Comparison of ENCODE assay signal across 29 cellular contexts in the genomic region with DNA sequence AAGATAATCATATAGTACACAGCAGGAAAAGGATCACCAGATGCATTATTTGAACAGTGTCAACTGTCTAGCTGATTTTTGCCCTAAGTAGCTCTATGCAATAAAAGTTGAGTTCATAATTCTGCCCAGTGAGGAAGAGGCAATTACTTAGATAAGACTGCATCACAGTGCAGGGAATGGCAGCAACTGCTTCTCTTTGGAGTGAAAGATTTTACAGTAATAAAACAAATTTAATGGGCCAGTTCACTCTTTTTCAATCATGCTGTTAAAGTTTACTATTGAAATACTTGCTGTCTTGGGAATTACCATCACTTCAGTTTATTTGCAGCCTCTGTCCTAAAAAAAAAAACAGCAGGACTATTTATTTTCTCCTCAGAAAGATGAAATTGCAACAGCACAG.
"Had no signal": no experiment of that assay in that cellular context is flagged by ENCODE, and none has a peak within 500 bp of the region (broad histone marks: within the 10 kb centered on the region; RNA-seq: fewer than 3 reads in every experiment).

No MANE protein-coding gene starts in this region.

- H3K36me3 Mint-ChIP-seq: activated CD4-positive, alpha-beta memory T cell treated with anti-CD3 and anti-CD28 coated beads for 36 hours; activated CD8-positive, alpha-beta memory T cell treated with anti-CD3 and anti-CD28 coated beads, Interleukin-2, amount 10 ng/mL, durations not matched to agents 7 days and 5 days; activated naive CD4-positive, alpha-beta T cell treated with anti-CD3 and anti-CD28 coated beads, Interleukin-2, amount 50 U/mL, for 72 hours; activated naive CD8-positive, alpha-beta T cell treated with anti-CD3 and anti-CD28 coated beads, Interleukin-2, amount 10 ng/mL, durations not matched to agents 7 days and 5 days; brain had no signal

- H3K27me3 Mint-ChIP-seq: activated CD4-positive, alpha-beta memory T cell treated with anti-CD3 and anti-CD28 coated beads for 36 hours; activated CD4-positive, alpha-beta T cell treated with anti-CD3 and anti-CD28 coated beads for 36 hours; activated CD4-positive, alpha-beta T cell treated with anti-CD3 and anti-CD28 coated beads, Interleukin-2, amount 10 ng/mL, durations not matched to agents 24 days and 14 days; activated CD8-positive, alpha-beta memory T cell treated with anti-CD3 and anti-CD28 coated beads, Interleukin-2, amount 10 ng/mL, durations not matched to agents 7 days and 5 days; activated naive CD8-positive, alpha-beta T cell treated with anti-CD3 and anti-CD28 coated beads, Interleukin-2, amount 10 ng/mL, durations not matched to agents 7 days and 5 days; brain had no signal

- H3K27me3 ChIP-seq: ascending aorta, breast epithelium, cardiac muscle cell, colonic mucosa had no signal

- H3K4me1 ChIP-seq: ascending aorta, breast epithelium, colonic mucosa had no signal

- H3K27ac Mint-ChIP-seq: activated CD4-positive, alpha-beta memory T cell treated with anti-CD3 and anti-CD28 coated beads for 36 hours; activated CD4-positive, alpha-beta T cell treated with anti-CD3 and anti-CD28 coated beads for 36 hours; activated CD4-positive, alpha-beta T cell treated with anti-CD3 and anti-CD28 coated beads, Interleukin-2, amount 10 ng/mL, durations not matched to agents 24 days and 14 days; activated CD8-positive, alpha-beta memory T cell treated with anti-CD3 and anti-CD28 coated beads, Interleukin-2, amount 10 ng/mL, durations not matched to agents 7 days and 5 days; activated CD8-positive, alpha-beta T cell treated with anti-CD3 and anti-CD28 coated beads, Interleukin-2, amount 10 ng/mL, durations not matched to agents 7 days and 5 days; activated naive CD4-positive, alpha-beta T cell treated with anti-CD3 and anti-CD28 coated beads for 36 hours; activated naive CD4-positive, alpha-beta T cell treated with anti-CD3 and anti-CD28 coated beads, Interleukin-2, amount 50 U/mL, for 72 hours; activated naive CD8-positive, alpha-beta T cell treated with anti-CD3 and anti-CD28 coated beads, Interleukin-2, amount 10 ng/mL, durations not matched to agents 7 days and 5 days; activated T-helper 1 cell treated with anti-CD3 and anti-CD28 coated beads, Interleukin-12 subunit alpha, Interleukin-12 subunit beta, Interleukin-2, Interleukin-4 antibody, amounts not matched to agents 30 ng/mL and 10 ng/mL and 1 ng/mL, durations not matched to agents 14 hours and 24 hours and 36 hours; activated T-helper 2 cell treated with anti-CD3 and anti-CD28 coated beads, Interferon-gamma antibody, Interleukin-2, Interleukin-4, amounts not matched to agents 10 μg/mL and 5 μg/mL and 100 μg/mL, durations not matched to agents 14 hours and 24 hours and 36 hours; brain; endodermal cell had no signal

- H3K4me3 Mint-ChIP-seq: activated CD4-positive, alpha-beta memory T cell treated with anti-CD3 and anti-CD28 coated beads for 36 hours; activated CD4-positive, alpha-beta T cell treated with anti-CD3 and anti-CD28 coated beads for 36 hours; activated CD4-positive, alpha-beta T cell treated with anti-CD3 and anti-CD28 coated beads, Interleukin-2, amount 10 ng/mL, durations not matched to agents 24 days and 14 days; activated CD8-positive, alpha-beta memory T cell treated with anti-CD3 and anti-CD28 coated beads, Interleukin-2, amount 10 ng/mL, durations not matched to agents 7 days and 5 days; activated CD8-positive, alpha-beta T cell treated with anti-CD3 and anti-CD28 coated beads, Interleukin-2, amount 10 ng/mL, durations not matched to agents 7 days and 5 days; activated naive CD4-positive, alpha-beta T cell treated with anti-CD3 and anti-CD28 coated beads for 36 hours; activated naive CD8-positive, alpha-beta T cell treated with anti-CD3 and anti-CD28 coated beads, Interleukin-2, amount 10 ng/mL, durations not matched to agents 7 days and 5 days; activated T-helper 1 cell treated with anti-CD3 and anti-CD28 coated beads, Interleukin-12 subunit alpha, Interleukin-12 subunit beta, Interleukin-2, Interleukin-4 antibody, amounts not matched to agents 30 ng/mL and 10 ng/mL and 1 ng/mL, durations not matched to agents 14 hours and 24 hours and 36 hours; brain; endodermal cell had no signal

- H3K4me3 ChIP-seq: ascending aorta, breast epithelium, cardiac muscle cell, colonic mucosa had no signal

- H3K27ac ChIP-seq: ascending aorta, breast epithelium, cardiac muscle cell, colonic mucosa had no signal

- ATAC-seq: activated CD4-positive, alpha-beta T cell treated with anti-CD3 and anti-CD28 coated beads for 36 hours; activated CD8-positive, alpha-beta memory T cell treated with anti-CD3 and anti-CD28 coated beads, Interleukin-2, amount 10 ng/mL, durations not matched to agents 7 days and 5 days; activated CD8-positive, alpha-beta T cell treated with anti-CD3 and anti-CD28 coated beads, Interleukin-2, amount 10 ng/mL, durations not matched to agents 7 days and 5 days; activated naive CD4-positive, alpha-beta T cell treated with anti-CD3 and anti-CD28 coated beads, Interleukin-2, amount 50 U/mL, for 72 hours; esophagus mucosa had no signal

- H3K4me1 Mint-ChIP-seq: activated CD4-positive, alpha-beta T cell treated with anti-CD3 and anti-CD28 coated beads for 36 hours; activated CD4-positive, alpha-beta T cell treated with anti-CD3 and anti-CD28 coated beads, Interleukin-2, amount 10 ng/mL, durations not matched to agents 24 days and 14 days; activated CD8-positive, alpha-beta memory T cell treated with anti-CD3 and anti-CD28 coated beads, Interleukin-2, amount 10 ng/mL, durations not matched to agents 7 days and 5 days; activated naive CD8-positive, alpha-beta T cell treated with anti-CD3 and anti-CD28 coated beads, Interleukin-2, amount 10 ng/mL, durations not matched to agents 7 days and 5 days; endodermal cell had no signal

- H3K36me3 ChIP-seq: ascending aorta, breast epithelium, cardiac muscle cell, colonic mucosa had no signal

- DNase-seq: activated CD4-positive, alpha-beta memory T cell treated with anti-CD3 and anti-CD28 coated beads for 36 hours; activated CD4-positive, alpha-beta T cell treated with anti-CD3 and anti-CD28 coated beads for 36 hours; activated CD4-positive, alpha-beta T cell treated with anti-CD3 and anti-CD28 coated beads, Interleukin-2, amount 10 ng/mL, durations not matched to agents 24 days and 14 days; activated CD4-positive, CD25-positive, alpha-beta regulatory T cell; activated CD4-positive, CD25-positive, alpha-beta regulatory T cell treated with anti-CD3 and anti-CD28 coated beads, Interleukin-2, amount 50 U/mL, for 72 hours; activated CD8-positive, alpha-beta memory T cell treated with anti-CD3 and anti-CD28 coated beads, Interleukin-2, amount 10 ng/mL, durations not matched to agents 7 days and 5 days; activated CD8-positive, alpha-beta memory T cell treated with anti-CD3 and anti-CD28 coated beads, Interleukin-2, amount 50 U/mL, for 4 hours; activated CD8-positive, alpha-beta T cell treated with anti-CD3 and anti-CD28 coated beads, Interleukin-2, amount 10 ng/mL, durations not matched to agents 7 days and 5 days; activated effector memory CD4-positive, alpha-beta T cell treated with anti-CD3 and anti-CD28 coated beads, Interleukin-2, amount 50 U/mL, for 16 hours; activated naive CD4-positive, alpha-beta T cell treated with anti-CD3 and anti-CD28 coated beads for 36 hours; activated naive CD8-positive, alpha-beta T cell treated with anti-CD3 and anti-CD28 coated beads, Interleukin-2, amount 10 ng/mL, durations not matched to agents 7 days and 5 days; activated T-cell treated with anti-CD3 and anti-CD28 coated beads, Interleukin-2, amount 50 U/mL, for 1 hour; activated T-cell treated with anti-CD3 and anti-CD28 coated beads, Interleukin-2, amount 50 U/mL, for 48 hours; central memory CD4-positive, alpha-beta T cell; cerebellar nuclear complex; colonic mucosa; effector memory CD4-positive, alpha-beta T cell; endodermal cell; foreskin fibroblast; head of caudate nucleus; T-helper 2 cell had no signal

- H3K9me3 Mint-ChIP-seq: activated CD4-positive, alpha-beta memory T cell treated with anti-CD3 and anti-CD28 coated beads for 36 hours; activated CD4-positive, alpha-beta T cell treated with anti-CD3 and anti-CD28 coated beads, Interleukin-2, amount 10 ng/mL, durations not matched to agents 24 days and 14 days; activated naive CD8-positive, alpha-beta T cell treated with anti-CD3 and anti-CD28 coated beads, Interleukin-2, amount 10 ng/mL, durations not matched to agents 7 days and 5 days; activated T-helper 1 cell treated with anti-CD3 and anti-CD28 coated beads, Interleukin-12 subunit alpha, Interleukin-12 subunit beta, Interleukin-2, Interleukin-4 antibody, amounts not matched to agents 30 ng/mL and 10 ng/mL and 1 ng/mL, durations not matched to agents 14 hours and 24 hours and 36 hours; activated T-helper 2 cell treated with anti-CD3 and anti-CD28 coated beads, Interferon-gamma antibody, Interleukin-2, Interleukin-4, amounts not matched to agents 10 μg/mL and 5 μg/mL and 100 μg/mL, durations not matched to agents 14 hours and 24 hours and 36 hours had no signal

- H3K9me3 ChIP-seq: ascending aorta, breast epithelium, colonic mucosa had no signal
